In the genomic region with DNA sequence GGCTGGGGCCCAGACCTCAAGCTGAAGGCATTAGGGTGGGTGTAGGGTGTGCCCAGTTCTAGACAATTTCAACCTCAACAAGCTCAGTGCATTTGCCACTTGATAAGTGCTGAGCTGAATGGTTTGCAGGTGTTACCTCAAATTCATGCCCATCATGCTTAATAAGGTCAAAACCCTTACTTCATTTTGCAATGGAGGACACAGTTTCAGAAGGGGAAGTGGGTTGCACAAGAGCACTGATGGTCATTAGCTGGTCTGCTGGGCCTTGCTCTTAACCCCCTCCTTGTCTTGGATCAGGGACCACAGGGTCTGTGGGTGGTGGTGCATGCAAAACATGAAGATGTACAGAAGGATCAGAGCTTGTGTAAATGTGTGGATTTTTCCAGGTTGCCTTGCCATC, we compare ENCODE assay signal across 30 cellular contexts.
DNase-seq lines count a peak whose midpoint lies in the region; ATAC-seq and TF ChIP-seq lines count a peak whose summit lies in the region.
"Had no signal": no experiment of that assay in that cellular context is flagged by ENCODE, and none has a peak within 500 bp of the region (broad histone marks: within the 10 kb centered on the region; RNA-seq: fewer than 3 reads in every experiment).

No MANE protein-coding gene starts in this region.

- peak; percentile 23 for DNase-seq in SKM-1 treated with dmso at 0.1 percent for 144 hours (lab: John Stamatoyannopoulos, UW; ENCODE audit: unreplicated experiment)
- DNase-seq in SKM-1 (lab: John Stamatoyannopoulos, UW; ENCODE audit: unreplicated experiment), result no peak
- no peak for DNase-seq in mesenchymal stem cell
- peak in 1 of 2 donors; percentile 57 for DNase-seq in upper lobe of left lung
- no peak for DNase-seq in A673 (ENCODE audit: low spot score)
- no peak for DNase-seq in iPS-NIHi7 (ENCODE audit: extremely low spot score)
- DNase-seq: activated CD4-positive, alpha-beta T cell treated with anti-CD3 and anti-CD28 coated beads, Interleukin-2, amount 10 ng/mL, durations not matched to agents 24 days and 14 days; activated naive CD8-positive, alpha-beta T cell treated with anti-CD3 and anti-CD28 coated beads, Interleukin-2, amount 50 U/mL, for 24 hours; activated T-cell treated with anti-CD3 and anti-CD28 coated beads, Interleukin-2, amount 50 U/mL, for 4 hours; Caco-2; cerebellar nuclear complex; DMS79; GDM1; H9; mammary epithelial cell; NCI-H1417 treated with DMSO at 0.1 percent for 48 hours; NCI-H2081 treated with DMSO at 0.1 percent for 48 hours; NCI-H226; NCI-H748 treated with DMSO at 0.1 percent for 48 hours; posterior cingulate gyrus; SK-N-SH; T-helper 9 cell; thyroid gland; WERI-Rb-1 had no signal

- H3K23ac ChIP-seq in mesenchymal stem cell (ENCODE audit: low read length in 2 of 2), result no peak overlapping the region

- H2AFZ ChIP-seq in mesenchymal stem cell (ENCODE audit: low read depth, low read length), result no peak overlapping the region
- H2AFZ ChIP-seq: neural progenitor cell had no signal

- H4K8ac ChIP-seq in mesenchymal stem cell (ENCODE audit: low read length), result no peak overlapping the region

- TF ChIP-seq CTCF in upper lobe of left lung (IDR thresholded peaks at IDR 0.05), result no peak
- TF ChIP-seq CTCF in A673 (conservative IDR thresholded peaks at IDR 0.05; ENCODE audit: low read depth, low read length), result no peak

- POLR2A ChIA-PET in A673 (lab: Charles Lee; ENCODE audit: low non-redundant PET), result no interaction called here

- no peak overlapping the region for H3K9ac ChIP-seq in mesenchymal stem cell (ENCODE audit: low read length)
- H3K9ac ChIP-seq: BLaER1, neural progenitor cell, SK-N-SH had no signal

- no peak overlapping the region for H2BK120ac ChIP-seq in mesenchymal stem cell (ENCODE audit: low read depth, low read length)

- peak overlapping the region; percentile 28 to 32 for H2BK12ac ChIP-seq in mesenchymal stem cell (ENCODE audit: low read length in 2 of 2)

- no peak overlapping the region for H3K4ac ChIP-seq in mesenchymal stem cell (ENCODE audit: low read depth in 1 of 2, low read length in 2 of 2)

- H3K4me1 ChIP-seq in mesenchymal stem cell (ENCODE audit: control insufficient read depth, insufficient read depth, low read depth, low read length), result peaks cover 5% of the 10 kb centered on the region
- H3K4me1 ChIP-seq in upper lobe of left lung, result peaks cover 7 to 18% (median 13%) of the 10 kb centered on the region in 4 donors
- H3K4me1 ChIP-seq in A673 (ENCODE audit: insufficient read depth, low read length, poor library complexity, severe bottlenecking), result no peaks in the 10 kb centered on the region
- H3K4me1 ChIP-seq: Caco-2, thyroid gland had no signal

- no peak overlapping the region for H3K18ac ChIP-seq in mesenchymal stem cell (ENCODE audit: low read depth in 1 of 2, low read length in 2 of 2)

- H3K36me3 ChIP-seq in mesenchymal stem cell (ENCODE audit: control insufficient read depth in 1 of 2, insufficient read depth in 2 of 2, low read depth in 1 of 2, low read length in 2 of 2) (no peaks in the 10 kb centered on the region), upper lobe of left lung (no peaks in the 10 kb centered on the region), A673 (ENCODE audit: insufficient read depth, low read length, poor library complexity, severe bottlenecking) (no peaks in the 10 kb centered on the region)
- H3K36me3 ChIP-seq: BLaER1, neural progenitor cell, thyroid gland, WERI-Rb-1 had no signal

- H3K4me3 ChIP-seq in mesenchymal stem cell (ENCODE audit: insufficient read depth in 1 of 2, low read depth in 1 of 2, low read length in 2 of 2) (no peak overlapping the region), upper lobe of left lung (no peak overlapping the region), A673 (ENCODE audit: low read depth, low read length, poor library complexity, severe bottlenecking) (no peak overlapping the region)
- H3K4me3 ChIP-seq: BLaER1, body of pancreas, K562, neural progenitor cell, thyroid gland had no signal

- H3K27me3 ChIP-seq in mesenchymal stem cell (ENCODE audit: control insufficient read depth in 1 of 2, insufficient read depth in 1 of 2, low read length in 2 of 2) (no peaks in the 10 kb centered on the region), upper lobe of left lung (no peaks in the 10 kb centered on the region), A673 (replicated peaks; ENCODE audit: insufficient read depth, low read depth, low read length, poor library complexity) (no peaks in the 10 kb centered on the region)
- H3K27me3 ChIP-seq: BLaER1, body of pancreas, neural progenitor cell, thyroid gland had no signal

- H2BK5ac ChIP-seq in mesenchymal stem cell (ENCODE audit: low read depth, low read length, poor library complexity, severe bottlenecking), result no peak overlapping the region

- peak in 1 of 2 donors; percentile 31 for ATAC-seq in upper lobe of left lung (ENCODE audit: low FRiP score in 2 of 2)
- no peak for ATAC-seq in GM19463 (IDR thresholded peaks at IDR 0.05; ENCODE audit: unreplicated experiment)
- ATAC-seq: activated naive CD8-positive, alpha-beta T cell treated with anti-CD3 and anti-CD28 coated beads, Interleukin-2, amount 50 U/mL, for 24 hours; activated T-cell treated with anti-CD3 and anti-CD28 coated beads, Interleukin-2, amount 50 U/mL, for 4 hours; body of pancreas; K562 had no signal

- no peaks in the 10 kb centered on the region for H3K79me1 ChIP-seq in mesenchymal stem cell (replicated peaks; ENCODE audit: low read length, poor library complexity, severe bottlenecking)

- peak overlapping the region; percentile 21 for H3K27ac ChIP-seq in adipose tissue (ENCODE audit: low read depth, low read length)
- no peak overlapping the region for H3K27ac ChIP-seq in mesenchymal stem cell (ENCODE audit: low read length, poor library complexity, severe bottlenecking)
- peak overlapping the region; percentile 37 to 69 (median 60) for H3K27ac ChIP-seq in upper lobe of left lung
- no peak overlapping the region for H3K27ac ChIP-seq in A673 (ENCODE audit: low read depth, low read length, poor library complexity, severe bottlenecking)
- H3K27ac ChIP-seq: BLaER1, neural progenitor cell, thyroid gland, WERI-Rb-1 had no signal

- no peak overlapping the region for H3K4me2 ChIP-seq in mesenchymal stem cell (ENCODE audit: low read length, poor library complexity, severe bottlenecking)
- H3K4me2 ChIP-seq: BLaER1, neural progenitor cell had no signal

- intact Hi-C loops in A673 (cut with micrococcal nuclease; ENCODE audit: unreplicated experiment), result no loop called here

- H2BK15ac ChIP-seq in mesenchymal stem cell (ENCODE audit: low read depth, poor library complexity, severe bottlenecking), result no peak overlapping the region

- no peak for TF ChIP-seq EP300 in upper lobe of left lung (IDR thresholded peaks at IDR 0.05)

- CTCF ChIA-PET in A673 (lab: Charles Lee), result no interaction called here

- H2AK5ac ChIP-seq in mesenchymal stem cell (ENCODE audit: low read length, severe bottlenecking), result no peak overlapping the region

- BruUV-seq in A673 (replicated peaks; lab: Mats Ljungman, UMichigan), result no TSS peak

- H4K91ac ChIP-seq in mesenchymal stem cell (ENCODE audit: low read length), result no peak overlapping the region

- no peak for TF ChIP-seq POLR2A in upper lobe of left lung (IDR thresholded peaks at IDR 0.05)

- H3K14ac ChIP-seq in mesenchymal stem cell (ENCODE audit: low read length in 2 of 2), result peak overlapping the region in 1 of 2 experiments; percentile 0

- H3K9me3 ChIP-seq in mesenchymal stem cell (ENCODE audit: control insufficient read depth, low read length) (peaks cover 31% of the 10 kb centered on the region), upper lobe of left lung (peaks cover 0 to 23% (median 6%) of the 10 kb centered on the region in 4 donors), A673 (ENCODE audit: low read depth, low read length, poor library complexity, severe bottlenecking) (peaks cover 17% of the 10 kb centered on the region)
- H3K9me3 ChIP-seq: body of pancreas, thyroid gland had no signal

Comparison
In these comparisons a context has a peak if more than half of its experiments do, and no peak if none do; other contexts are left out.
1. H3K27ac ChIP-seq: peak in adipose tissue (single experiment) and upper lobe of left lung (4 of 4); none in mesenchymal stem cell (single experiment) and A673 (single experiment).